In the genomic region with DNA sequence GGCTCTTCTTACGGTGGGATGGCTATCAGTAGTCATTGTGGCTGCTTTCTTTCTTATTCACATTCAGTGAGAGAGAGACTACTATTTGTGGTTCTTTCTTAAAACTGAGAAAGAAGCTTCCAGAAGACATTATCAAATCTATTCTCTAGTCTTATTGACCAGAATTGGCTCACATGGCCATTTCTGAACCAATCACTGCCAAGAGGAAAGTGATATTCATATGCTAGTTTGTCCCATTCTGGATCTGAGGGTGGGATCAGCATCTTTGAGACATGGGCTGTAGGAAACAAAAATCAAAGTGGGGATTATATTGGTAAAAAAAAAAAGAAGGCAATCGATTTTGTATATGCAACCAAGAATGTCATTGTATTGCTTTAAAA, we compare ENCODE assay signal across 14 cellular contexts.
A peak's percentile ranks its signal among the peaks of the same experiment; 100 is the strongest.
DNase-seq lines count a peak whose midpoint lies in the region; ATAC-seq and TF ChIP-seq lines count a peak whose summit lies in the region.
"Had no signal": no experiment of that assay in that cellular context is flagged by ENCODE, and none has a peak within 500 bp of the region (broad histone marks: within the 10 kb centered on the region; RNA-seq: fewer than 3 reads in every experiment).

No MANE protein-coding gene starts in this region.

- ATAC-seq in GM21528 (IDR thresholded peaks at IDR 0.05; ENCODE audit: low FRiP score, unreplicated experiment), result peak; percentile 1
- no peak for ATAC-seq in natural killer cell
- ATAC-seq in GM18511 (IDR thresholded peaks at IDR 0.05; ENCODE audit: unreplicated experiment), result no peak
- ATAC-seq: gastrocnemius medialis had no signal

- H3K36me3 Mint-ChIP-seq in T-helper 2 cell treated with Interferon-gamma antibody and Interleukin-4, amounts not matched to agents 5 μg/mL and 100 μg/mL, for 36 hours (ENCODE audit: low read depth), result peaks cover 15% of the 10 kb centered on the region
- H3K36me3 Mint-ChIP-seq in activated T-helper 1 cell treated with anti-CD3 and anti-CD28 coated beads, Interleukin-12 subunit alpha, Interleukin-12 subunit beta, Interleukin-2, Interleukin-4 antibody, amounts not matched to agents 30 ng/mL and 10 ng/mL and 1 ng/mL, durations not matched to agents 14 hours and 24 hours and 36 hours (ENCODE audit: low read depth), result peaks cover 14% of the 10 kb centered on the region
- no peaks in the 10 kb centered on the region for H3K36me3 Mint-ChIP-seq in natural killer cell

- DNase-seq in T-helper 2 cell treated with Interferon-gamma antibody and Interleukin-4, amounts not matched to agents 5 μg/mL and 100 μg/mL, for 36 hours (ENCODE audit: low spot score), result no peak
- DNase-seq in T-helper 2 cell (no peak), natural killer cell (no peak), occipital lobe (lab: John Stamatoyannopoulos, UW) (no peak), activated gamma-delta T cell treated with Interleukin-2 at 50 U/mL for 16 hours (no peak)
- no peak for DNase-seq in activated T-helper 1 cell treated with anti-CD3 and anti-CD28 coated beads, Interleukin-12 subunit alpha, Interleukin-12 subunit beta, Interleukin-2, Interleukin-4 antibody, amounts not matched to agents 30 ng/mL and 10 ng/mL and 1 ng/mL, durations not matched to agents 14 hours and 24 hours and 36 hours (ENCODE audit: low spot score)
- DNase-seq: aorta, gastrocnemius medialis, GOT3, NCI-H1694 treated with DMSO at 0.1 percent for 48 hours, NCI-H510A treated with DMSO at 0.1 percent for 48 hours, thyroid gland had no signal

- peak overlapping the region; percentile 63 for H3K4me3 Mint-ChIP-seq in T-helper 2 cell treated with Interferon-gamma antibody and Interleukin-4, amounts not matched to agents 5 μg/mL and 100 μg/mL, for 36 hours
- H3K4me3 Mint-ChIP-seq in activated T-helper 1 cell treated with anti-CD3 and anti-CD28 coated beads, Interleukin-12 subunit alpha, Interleukin-12 subunit beta, Interleukin-2, Interleukin-4 antibody, amounts not matched to agents 30 ng/mL and 10 ng/mL and 1 ng/mL, durations not matched to agents 14 hours and 24 hours and 36 hours, result peak overlapping the region; percentile 71
- peak overlapping the region; percentile 40 for H3K4me3 Mint-ChIP-seq in natural killer cell

- no peaks in the 10 kb centered on the region for H3K27me3 Mint-ChIP-seq in T-helper 2 cell treated with Interferon-gamma antibody and Interleukin-4, amounts not matched to agents 5 μg/mL and 100 μg/mL, for 36 hours (ENCODE audit: low read depth)
- no peaks in the 10 kb centered on the region for H3K27me3 Mint-ChIP-seq in activated T-helper 1 cell treated with anti-CD3 and anti-CD28 coated beads, Interleukin-12 subunit alpha, Interleukin-12 subunit beta, Interleukin-2, Interleukin-4 antibody, amounts not matched to agents 30 ng/mL and 10 ng/mL and 1 ng/mL, durations not matched to agents 14 hours and 24 hours and 36 hours (ENCODE audit: insufficient read depth)
- H3K27me3 Mint-ChIP-seq in natural killer cell (ENCODE audit: low read depth in 2 of 2), result no peaks in the 10 kb centered on the region

- peaks cover 3% of the 10 kb centered on the region for H3K9me3 Mint-ChIP-seq in T-helper 2 cell treated with Interferon-gamma antibody and Interleukin-4, amounts not matched to agents 5 μg/mL and 100 μg/mL, for 36 hours
- peaks cover 8% of the 10 kb centered on the region for H3K9me3 Mint-ChIP-seq in activated T-helper 1 cell treated with anti-CD3 and anti-CD28 coated beads, Interleukin-12 subunit alpha, Interleukin-12 subunit beta, Interleukin-2, Interleukin-4 antibody, amounts not matched to agents 30 ng/mL and 10 ng/mL and 1 ng/mL, durations not matched to agents 14 hours and 24 hours and 36 hours
- peaks cover 0 to 2% of the 10 kb centered on the region in 2 donors for H3K9me3 Mint-ChIP-seq in natural killer cell

- H3K4me1 Mint-ChIP-seq in T-helper 2 cell treated with Interferon-gamma antibody and Interleukin-4, amounts not matched to agents 5 μg/mL and 100 μg/mL, for 36 hours (ENCODE audit: low read depth), result peaks cover 68% of the 10 kb centered on the region
- H3K4me1 Mint-ChIP-seq in activated T-helper 1 cell treated with anti-CD3 and anti-CD28 coated beads, Interleukin-12 subunit alpha, Interleukin-12 subunit beta, Interleukin-2, Interleukin-4 antibody, amounts not matched to agents 30 ng/mL and 10 ng/mL and 1 ng/mL, durations not matched to agents 14 hours and 24 hours and 36 hours (ENCODE audit: low read depth), result peaks cover 83% of the 10 kb centered on the region
- H3K4me1 Mint-ChIP-seq in natural killer cell, result peaks cover 58 to 60% of the 10 kb centered on the region in 2 donors

- no peak for TF ChIP-seq CTCF in natural killer cell (IDR thresholded peaks at IDR 0.05)

- intact Hi-C loops in activated T-helper 1 cell treated with anti-CD3 and anti-CD28 coated beads, Interleukin-12 subunit alpha, Interleukin-12 subunit beta, Interleukin-2, Interleukin-4 antibody, amounts not matched to agents 30 ng/mL and 10 ng/mL and 1 ng/mL, durations not matched to agents 14 hours and 24 hours and 36 hours (cut with micrococcal nuclease), result loop anchor here (1.0 to 2.0 kb wide), 2 partner anchors 14 to 111 kb away; no protein-coding TSS in a partner anchor
- intact Hi-C loops in natural killer cell (cut with micrococcal nuclease), result loop anchor here (2.0 to 5.0 kb wide), 2 partner anchors 59 to 952 kb away; no protein-coding TSS in a partner anchor

- H3K27ac Mint-ChIP-seq in T-helper 2 cell treated with Interferon-gamma antibody and Interleukin-4, amounts not matched to agents 5 μg/mL and 100 μg/mL, for 36 hours, result peak overlapping the region; percentile 89
- peak overlapping the region; percentile 93 for H3K27ac Mint-ChIP-seq in activated T-helper 1 cell treated with anti-CD3 and anti-CD28 coated beads, Interleukin-12 subunit alpha, Interleukin-12 subunit beta, Interleukin-2, Interleukin-4 antibody, amounts not matched to agents 30 ng/mL and 10 ng/mL and 1 ng/mL, durations not matched to agents 14 hours and 24 hours and 36 hours
- H3K27ac Mint-ChIP-seq in natural killer cell, result peak overlapping the region; percentile 97 to 98
